1 cellular context compared by ENCODE assay signal in genomic region chr7:127392566-127393369, GRCh38.
TF ChIP-seq lines count a peak whose summit lies in the region.

ZNF800 (minus strand) TSS chr7:127392708; CDS start chr7:127391557, 1,151 bp downstream.

TF ChIP-seq in Ishikawa, 13 proteins besides CTCF, POLR2A, EP300 and RAD21 (continued from another document):
- TF ChIP-seq TAF1 (IDR thresholded peaks at IDR 0.05; ENCODE audit: low read depth) = peak; percentile 90
